8 cellular contexts compared by ENCODE assay signal in genomic region chr15:77496710-77497107, GRCh38.
A peak's percentile ranks its signal among the peaks of the same experiment; 100 is the strongest.
DNase-seq lines count a peak whose midpoint lies in the region; ATAC-seq and TF ChIP-seq lines count a peak whose summit lies in the region.

No MANE protein-coding gene starts in this region.

- peak overlapping the region; percentile 75 for H2BK120ac ChIP-seq in trophoblast cell (ENCODE audit: insufficient read depth, low read length, poor library complexity)

- H3K14ac ChIP-seq in trophoblast cell (ENCODE audit: low read length): peak overlapping the region; percentile 80

- no peaks in the 10 kb centered on the region for H3K27me3 ChIP-seq in trophoblast cell (ENCODE audit: insufficient read depth, low read length)
- no peaks in the 10 kb centered on the region for H3K27me3 ChIP-seq in tibial nerve

- WGBS in trophoblast cell (ENCODE audit: extremely low coverage, insufficient coverage, insufficient read length): no CpG with 5 or more reads among the region's 16 CpGs
- 15 to 20% methylated on average over 14 to 16 of the region's 16 CpGs for WGBS in tibial nerve, 2 donors

- peak overlapping the region; percentile 75 for H2BK12ac ChIP-seq in trophoblast cell (ENCODE audit: low read length)

- peak overlapping the region; percentile 13 for H3K4me2 ChIP-seq in trophoblast cell (ENCODE audit: low read length)

- H3K79me2 ChIP-seq in trophoblast cell (ENCODE audit: control insufficient read depth, insufficient read depth, low read length, poor library complexity): peaks cover 3% of the 10 kb centered on the region

- H2AFZ ChIP-seq in trophoblast cell (ENCODE audit: insufficient read depth, low read length, poor library complexity): peak overlapping the region; percentile 35

- H3K9ac ChIP-seq in trophoblast cell (ENCODE audit: low read length): no peak overlapping the region

- peak overlapping the region; percentile 61 for H3K27ac ChIP-seq in trophoblast cell (ENCODE audit: low read depth, low read length)
- H3K27ac ChIP-seq in tibial nerve: peak overlapping the region; percentile 6 to 87 (median 72)

- H3K4ac ChIP-seq in trophoblast cell (ENCODE audit: low read depth, low read length): peak overlapping the region; percentile 42

- H3K79me1 ChIP-seq in trophoblast cell (ENCODE audit: low read length): peaks cover 14% of the 10 kb centered on the region

- peak overlapping the region; percentile 70 for H2AK5ac ChIP-seq in trophoblast cell (ENCODE audit: low read length)

- intact Hi-C loops in head of caudate nucleus (cut with DNase I): loop anchor here (2.0 to 5.0 kb wide), 3 partner anchors 46 to 309 kb away; partner anchors contain the start of genes HMG20A and PEAK1

- in situ Hi-C loops in KBM-7 (cut with MboI; ENCODE audit: low pct_unique_long_range_greater_than_20kb, low sequenced_read_pairs): loop anchor here (25.0 kb wide), 1 partner anchor 309 kb away; no protein-coding TSS in a partner anchor
- in situ Hi-C loops in SK-MEL-5 (cut with HindIII; ENCODE audit: low pct_unique_long_range_greater_than_20kb, low sequenced_read_pairs): no loop called here

- H4K12ac ChIP-seq in trophoblast cell (ENCODE audit: low read depth, low read length): peak overlapping the region; percentile 54

- H2BK5ac ChIP-seq in trophoblast cell (ENCODE audit: low read depth, low read length, poor library complexity): peak overlapping the region; percentile 69

- H3K18ac ChIP-seq in trophoblast cell (ENCODE audit: low read length): peak overlapping the region; percentile 81

- peak; percentile 90 to 95 (median 92) for TF ChIP-seq CTCF in tibial nerve (IDR thresholded peaks at IDR 0.05)

- peak; percentile 91 for DNase-seq in ELR (ENCODE audit: low read depth)
- DNase-seq in KBM-7: peak; percentile 94
- DNase-seq in SK-MEL-5 (ENCODE audit: low read depth, low spot score): peak; percentile 80
- peak; percentile 76 for DNase-seq in activated naive CD4-positive, alpha-beta T cell treated with Interleukin-2 at 50 U/mL for 16 hours
- DNase-seq in head of caudate nucleus: peak; percentile 58 to 95 (median 85)
- peak; percentile 51 to 73 for DNase-seq in trophoblast cell
- peak; percentile 88 to 94 for DNase-seq in tibial nerve (ENCODE audit: low spot score in 2 of 2)

- H4K8ac ChIP-seq in trophoblast cell (ENCODE audit: low read depth, low read length): peak overlapping the region; percentile 56

- no peak for ATAC-seq in HG03439 (IDR thresholded peaks at IDR 0.05; ENCODE audit: unreplicated experiment)

- TF ChIP-seq POLR2A in tibial nerve (IDR thresholded peaks at IDR 0.05): no peak

- H3K4me1 ChIP-seq in trophoblast cell (ENCODE audit: control insufficient read depth in 1 of 2, insufficient read depth in 2 of 2, low read length in 2 of 2) (peaks cover 23 to 29% of the 10 kb centered on the region in 2 experiments), tibial nerve (peaks cover 9 to 66% (median 36%) of the 10 kb centered on the region in 4 donors)

- peak overlapping the region; percentile 85 for H4K91ac ChIP-seq in trophoblast cell (ENCODE audit: low read depth, low read length)

- H3K9me3 ChIP-seq in trophoblast cell (ENCODE audit: insufficient read depth, low read depth, low read length) (no peaks in the 10 kb centered on the region), tibial nerve (no peaks in the 10 kb centered on the region)

- H3K23ac ChIP-seq in trophoblast cell (ENCODE audit: low read length): no peak overlapping the region

- TF ChIP-seq EP300 in tibial nerve (IDR thresholded peaks at IDR 0.05): peak; percentile 14 to 90

- H3K4me3 ChIP-seq in trophoblast cell (ENCODE audit: low read depth, low read length): no peak overlapping the region
- H3K4me3 ChIP-seq in tibial nerve: peak overlapping the region in 2 of 4 donors; percentile 2 to 21

- H3K36me3 ChIP-seq in trophoblast cell (ENCODE audit: control insufficient read depth in 1 of 2, insufficient read depth in 2 of 2, low read length in 2 of 2): no peaks in the 10 kb centered on the region
- H3K36me3 ChIP-seq in tibial nerve: no peaks in the 10 kb centered on the region
